ENCODE assay signal across 3 cellular contexts in genomic region chr7:93960986-93961385, GRCh38. TPM values are rescaled to one million over a fixed set of nuclear protein-coding genes. Genes with fewer than 3 reads are reported as not detected.
"Had no signal": no experiment of that assay in that cellular context is flagged by ENCODE, and none has a peak within 500 bp of the region (broad histone marks: within the 10 kb centered on the region; RNA-seq: fewer than 3 reads in every experiment).

No MANE protein-coding gene starts in this region.

- ATAC-seq: GM12878 had no signal

- DNase-seq: GDM1, GF-D8 had no signal

- H3K4me3 ChIP-seq: GM12878 had no signal

RNA-seq across cellular contexts. Expression of gene GNGT1, which starts 54.6 kb away (rescaled TPM):
- polyA plus RNA-seq: GM12878 had no signal
